Comparison of ENCODE assay signal across 12 cellular contexts in genomic region chr13:112635323-112635722, GRCh38.
"Had no signal": no experiment of that assay in that cellular context is flagged by ENCODE, and none has a peak within 500 bp of the region (broad histone marks: within the 10 kb centered on the region; RNA-seq: fewer than 3 reads in every experiment).

No MANE protein-coding gene starts in this region.

- H3K9me3 ChIP-seq: right atrium auricular region, sigmoid colon, uterus had no signal

- H3K27ac ChIP-seq: dorsolateral prefrontal cortex, right atrium auricular region, sigmoid colon, skin epidermis, uterus had no signal

- H3K36me3 ChIP-seq: right atrium auricular region, sigmoid colon, uterus had no signal

- FAIRE-seq: endometrium had no signal

- H3K4me3 ChIP-seq: dorsolateral prefrontal cortex, right atrium auricular region, sigmoid colon, skin epidermis, uterus had no signal

- DNase-seq: cortex of kidney; dorsolateral prefrontal cortex; effector CD8-positive, alpha-beta T cell; hippocampal formation; natural killer cell; sigmoid colon; stimulated activated CD4-positive, alpha-beta T cell treated with anti-CD3 and anti-CD28 coated beads, Interleukin-12 subunit alpha, Interleukin-12 subunit beta, amount 100 ng/mL, for 4 hours; stimulated activated naive CD4-positive, alpha-beta T cell treated with Interleukin-2 at 50 U/mL for 16 hours; uterus had no signal

- H3K4me1 ChIP-seq: right atrium auricular region, uterus had no signal

- H3K27me3 ChIP-seq: sigmoid colon, uterus had no signal
